18 cellular contexts compared by ENCODE assay signal in the genomic region with DNA sequence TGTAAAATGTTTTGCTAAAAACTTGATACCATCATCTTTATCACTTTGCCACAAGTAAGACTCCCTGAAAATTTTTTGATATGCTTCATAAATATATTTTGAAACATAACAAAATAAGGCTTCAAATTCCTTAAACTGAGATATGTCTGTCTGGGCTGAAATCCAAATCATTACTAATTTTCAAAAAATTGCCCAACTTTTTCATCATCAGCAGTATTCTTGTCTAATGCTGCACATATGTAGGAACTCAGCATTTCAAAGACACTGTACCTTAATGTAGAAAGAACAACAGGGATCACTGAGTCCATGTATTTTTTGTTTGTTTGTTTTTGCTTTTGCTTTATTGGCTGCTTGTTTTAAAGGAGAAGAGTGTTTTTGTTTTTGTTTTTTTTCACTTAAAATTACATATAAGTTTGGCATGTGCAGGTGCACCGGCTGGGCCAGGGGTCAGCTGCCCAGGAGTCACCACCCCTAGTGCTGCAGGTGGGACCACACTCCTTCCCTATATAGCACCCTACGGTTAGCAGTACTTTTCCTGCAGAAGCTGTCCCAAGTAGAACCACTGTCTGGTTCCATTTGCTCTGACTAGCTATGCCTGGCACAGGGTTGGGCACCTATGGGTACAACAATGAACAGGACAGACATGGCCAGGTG.
DNase-seq lines count a peak whose midpoint lies in the region; ATAC-seq and TF ChIP-seq lines count a peak whose summit lies in the region.
"Had no signal": no experiment of that assay in that cellular context is flagged by ENCODE, and none has a peak within 500 bp of the region (broad histone marks: within the 10 kb centered on the region; RNA-seq: fewer than 3 reads in every experiment).

No MANE protein-coding gene starts in this region.

- no peak for TF ChIP-seq CTCF in omental fat pad (IDR thresholded peaks at IDR 0.05)

- peak; percentile 68 for DNase-seq in EL
- DNase-seq in fibroblast of gingiva (ENCODE audit: low read depth) = peak; percentile 63
- DNase-seq in omental fat pad (ENCODE audit: low spot score) = no peak
- DNase-seq in activated CD4-positive, alpha-beta T cell treated with anti-CD3 and anti-CD28 coated beads, Interleukin-2, amount 50 U/mL, for 1 hour = no peak
- DNase-seq in DMS53 treated with DMSO at 0.1 percent for 48 hours (lab: John Stamatoyannopoulos, UW; ENCODE audit: unreplicated experiment) = no peak
- DNase-seq: activated naive CD4-positive, alpha-beta T cell treated with anti-CD3 and anti-CD28 coated beads for 36 hours; activated T-cell treated with anti-CD3 and anti-CD28 coated beads, Interleukin-2, amount 50 U/mL, for 48 hours; DMS79 treated with DMSO at 0.1 percent for 48 hours; kidney; MG63; NCI-H1436; NCI-H2171; NCI-H69 had no signal

- ATAC-seq in SK-N-SH treated with all-trans-retinoic acid at 6 μM for 48 hours (peak; percentile 80), omental fat pad (ENCODE audit: low FRiP score) (peak; percentile 81), GM18867 (IDR thresholded peaks at IDR 0.05; ENCODE audit: unreplicated experiment) (no peak)
- ATAC-seq: activated CD4-positive, CD25-positive, alpha-beta regulatory T cell treated with anti-CD3 and anti-CD28 coated beads, Interleukin-2, amount 50 U/mL, for 24 hours; sciatic nerve; stimulated activated effector memory CD8-positive, alpha-beta T cell treated with anti-CD3 and anti-CD28 coated beads, Interleukin-12 subunit alpha, Interleukin-12 subunit beta, amount 100 ng/mL, for 72 hours had no signal

TF ChIP-seq in SK-N-SH treated with all-trans-retinoic acid at 6 μM for 48 hours, 23 proteins besides CTCF, POLR2A, EP300 and RAD21:
- no peak for TF ChIP-seq ZNF70 (CRISPR knock-in tag; IDR thresholded peaks at IDR 0.05)
- TF ChIP-seq, protein P1, sequence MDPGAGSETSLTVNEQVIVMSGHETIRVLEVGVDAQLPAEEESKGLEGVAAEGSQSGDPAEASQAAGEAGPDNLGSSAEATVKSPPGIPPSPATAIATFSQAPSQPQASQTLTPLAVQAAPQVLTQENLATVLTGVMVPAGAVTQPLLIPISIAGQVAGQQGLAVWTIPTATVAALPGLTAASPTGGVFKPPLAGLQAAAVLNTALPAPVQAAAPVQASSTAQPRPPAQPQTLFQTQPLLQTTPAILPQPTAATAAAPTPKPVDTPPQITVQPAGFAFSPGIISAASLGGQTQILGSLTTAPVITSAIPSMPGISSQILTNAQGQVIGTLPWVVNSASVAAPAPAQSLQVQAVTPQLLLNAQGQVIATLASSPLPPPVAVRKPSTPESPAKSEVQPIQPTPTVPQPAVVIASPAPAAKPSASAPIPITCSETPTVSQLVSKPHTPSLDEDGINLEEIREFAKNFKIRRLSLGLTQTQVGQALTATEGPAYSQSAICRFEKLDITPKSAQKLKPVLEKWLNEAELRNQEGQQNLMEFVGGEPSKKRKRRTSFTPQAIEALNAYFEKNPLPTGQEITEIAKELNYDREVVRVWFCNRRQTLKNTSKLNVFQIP (CRISPR knock-in tag; IDR thresholded peaks at IDR 0.05; ENCODE audit: borderline replicate concordance, low read depth) = no peak
- TF ChIP-seq SNAI2 (CRISPR knock-in tag; IDR thresholded peaks at IDR 0.05) = no peak
- TF ChIP-seq, protein P2, sequence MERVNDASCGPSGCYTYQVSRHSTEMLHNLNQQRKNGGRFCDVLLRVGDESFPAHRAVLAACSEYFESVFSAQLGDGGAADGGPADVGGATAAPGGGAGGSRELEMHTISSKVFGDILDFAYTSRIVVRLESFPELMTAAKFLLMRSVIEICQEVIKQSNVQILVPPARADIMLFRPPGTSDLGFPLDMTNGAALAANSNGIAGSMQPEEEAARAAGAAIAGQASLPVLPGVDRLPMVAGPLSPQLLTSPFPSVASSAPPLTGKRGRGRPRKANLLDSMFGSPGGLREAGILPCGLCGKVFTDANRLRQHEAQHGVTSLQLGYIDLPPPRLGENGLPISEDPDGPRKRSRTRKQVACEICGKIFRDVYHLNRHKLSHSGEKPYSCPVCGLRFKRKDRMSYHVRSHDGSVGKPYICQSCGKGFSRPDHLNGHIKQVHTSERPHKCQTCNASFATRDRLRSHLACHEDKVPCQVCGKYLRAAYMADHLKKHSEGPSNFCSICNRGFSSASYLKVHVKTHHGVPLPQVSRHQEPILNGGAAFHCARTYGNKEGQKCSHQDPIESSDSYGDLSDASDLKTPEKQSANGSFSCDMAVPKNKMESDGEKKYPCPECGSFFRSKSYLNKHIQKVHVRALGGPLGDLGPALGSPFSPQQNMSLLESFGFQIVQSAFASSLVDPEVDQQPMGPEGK (CRISPR knock-in tag; IDR thresholded peaks at IDR 0.05; ENCODE audit: borderline replicate concordance) = no peak
- no peak for TF ChIP-seq BACH2 (CRISPR knock-in tag; IDR thresholded peaks at IDR 0.05; ENCODE audit: borderline replicate concordance)
- no peak for TF ChIP-seq GLIS3 (CRISPR knock-in tag; IDR thresholded peaks at IDR 0.05)
- TF ChIP-seq ZFP3 (CRISPR knock-in tag; IDR thresholded peaks at IDR 0.05) = no peak
- TF ChIP-seq, protein P3, sequence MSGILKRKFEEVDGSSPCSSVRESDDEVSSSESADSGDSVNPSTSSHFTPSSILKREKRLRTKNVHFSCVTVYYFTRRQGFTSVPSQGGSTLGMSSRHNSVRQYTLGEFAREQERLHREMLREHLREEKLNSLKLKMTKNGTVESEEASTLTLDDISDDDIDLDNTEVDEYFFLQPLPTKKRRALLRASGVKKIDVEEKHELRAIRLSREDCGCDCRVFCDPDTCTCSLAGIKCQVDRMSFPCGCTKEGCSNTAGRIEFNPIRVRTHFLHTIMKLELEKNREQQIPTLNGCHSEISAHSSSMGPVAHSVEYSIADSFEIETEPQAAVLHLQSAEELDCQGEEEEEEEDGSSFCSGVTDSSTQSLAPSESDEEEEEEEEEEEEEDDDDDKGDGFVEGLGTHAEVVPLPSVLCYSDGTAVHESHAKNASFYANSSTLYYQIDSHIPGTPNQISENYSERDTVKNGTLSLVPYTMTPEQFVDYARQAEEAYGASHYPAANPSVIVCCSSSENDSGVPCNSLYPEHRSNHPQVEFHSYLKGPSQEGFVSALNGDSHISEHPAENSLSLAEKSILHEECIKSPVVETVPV (CRISPR knock-in tag; IDR thresholded peaks at IDR 0.05) = no peak
- no peak for TF ChIP-seq ARNTL (CRISPR knock-in tag; IDR thresholded peaks at IDR 0.05; ENCODE audit: borderline replicate concordance, low read depth)
- TF ChIP-seq, protein P4, sequence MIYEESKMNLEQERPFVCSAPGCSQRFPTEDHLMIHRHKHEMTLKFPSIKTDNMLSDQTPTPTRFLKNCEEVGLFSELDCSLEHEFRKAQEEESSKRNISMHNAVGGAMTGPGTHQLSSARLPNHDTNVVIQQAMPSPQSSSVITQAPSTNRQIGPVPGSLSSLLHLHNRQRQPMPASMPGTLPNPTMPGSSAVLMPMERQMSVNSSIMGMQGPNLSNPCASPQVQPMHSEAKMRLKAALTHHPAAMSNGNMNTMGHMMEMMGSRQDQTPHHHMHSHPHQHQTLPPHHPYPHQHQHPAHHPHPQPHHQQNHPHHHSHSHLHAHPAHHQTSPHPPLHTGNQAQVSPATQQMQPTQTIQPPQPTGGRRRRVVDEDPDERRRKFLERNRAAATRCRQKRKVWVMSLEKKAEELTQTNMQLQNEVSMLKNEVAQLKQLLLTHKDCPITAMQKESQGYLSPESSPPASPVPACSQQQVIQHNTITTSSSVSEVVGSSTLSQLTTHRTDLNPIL (CRISPR knock-in tag; IDR thresholded peaks at IDR 0.05; ENCODE audit: low read depth) = no peak
- TF ChIP-seq ZNF565 (CRISPR knock-in tag; conservative IDR thresholded peaks at IDR 0.05; ENCODE audit: low read depth) = no peak
- TF ChIP-seq ZC3H10 (CRISPR knock-in tag; IDR thresholded peaks at IDR 0.05) = no peak
- TF ChIP-seq ISL1 (CRISPR knock-in tag; IDR thresholded peaks at IDR 0.05) = no peak
- no peak for TF ChIP-seq OSR1 (CRISPR knock-in tag; IDR thresholded peaks at IDR 0.05)
- TF ChIP-seq PPARA (CRISPR knock-in tag; IDR thresholded peaks at IDR 0.05; ENCODE audit: borderline replicate concordance) = no peak

Comparison
In these comparisons a context has a peak if more than half of its experiments do, and no peak if none do; other contexts are left out.
1. DNase-seq: peak in EL (single experiment) and fibroblast of gingiva (single experiment); none in omental fat pad (single experiment), activated CD4-positive, alpha-beta T cell treated with anti-CD3 and anti-CD28 coated beads, Interleukin-2, amount 50 U/mL, for 1 hour (single experiment) and DMS53 treated with DMSO at 0.1 percent for 48 hours (single experiment).